Comparison of ENCODE assay signal across 8 cellular contexts in the genomic region with DNA sequence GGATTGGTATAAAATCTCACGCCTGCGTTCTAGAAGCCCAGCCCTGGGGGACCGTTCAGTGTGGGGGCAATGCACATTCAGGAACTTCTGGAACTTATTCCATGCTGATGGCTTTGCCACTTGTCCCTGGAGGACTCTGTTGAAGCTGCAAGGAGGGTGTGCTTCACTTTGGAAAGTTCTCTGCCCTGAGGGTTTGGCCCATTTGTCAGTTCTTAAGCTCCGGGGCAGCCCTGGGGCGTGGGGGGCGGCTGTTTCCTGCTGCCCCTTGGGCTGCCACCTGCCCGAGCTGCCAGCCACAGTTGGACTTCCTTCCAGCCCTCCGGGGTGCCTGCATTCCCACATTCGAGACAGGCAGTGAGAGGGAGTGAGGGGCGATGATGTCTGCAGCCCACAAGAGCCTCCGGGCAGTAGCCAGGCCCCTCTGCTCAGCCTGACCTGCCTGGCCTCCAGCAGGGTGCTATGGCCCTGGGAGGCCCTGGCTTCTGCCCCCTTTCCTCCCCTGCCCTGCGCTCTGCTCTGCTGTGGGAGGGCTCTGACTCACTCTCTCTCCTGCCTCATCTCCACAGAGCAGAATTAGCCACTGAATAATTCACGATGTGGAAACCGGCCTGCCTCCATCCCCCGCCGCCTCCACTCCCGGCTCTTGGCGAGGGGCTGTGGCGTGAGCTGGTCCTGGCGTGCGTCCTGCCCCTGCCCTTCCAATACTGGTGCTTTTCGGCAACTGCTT. TPM values are rescaled to one million over a fixed set of nuclear protein-coding genes. Genes with fewer than 3 reads are reported as not detected.
DNase-seq lines count a peak whose midpoint lies in the region; ATAC-seq and TF ChIP-seq lines count a peak whose summit lies in the region.

No MANE protein-coding gene starts in this region.

- 8 to 22% methylated on average over 22 of the region's 22 CpGs for WGBS in esophagus, 2 donors
- WGBS in thymus = 42% methylated on average over 22 of the region's 22 CpGs

- H3K4me3 ChIP-seq in esophagus (ENCODE audit: low read depth in 1 of 2, low read length in 2 of 2) = peak overlapping the region; percentile 58 to 67
- H3K4me3 ChIP-seq in thymus (ENCODE audit: low read length) = peak overlapping the region; percentile 86

- H3K27me3 ChIP-seq in esophagus (ENCODE audit: control insufficient read depth in 1 of 2, insufficient read depth in 2 of 2, low read length in 2 of 2) = no peaks in the 10 kb centered on the region
- no peaks in the 10 kb centered on the region for H3K27me3 ChIP-seq in thymus (ENCODE audit: control insufficient read depth, insufficient read depth)

- H3K9me3 ChIP-seq in esophagus (ENCODE audit: control insufficient read depth in 2 of 2, insufficient read depth in 1 of 2, low read depth in 1 of 2, low read length in 1 of 2) = no peaks in the 10 kb centered on the region
- H3K9me3 ChIP-seq in thymus (ENCODE audit: control insufficient read depth) = no peaks in the 10 kb centered on the region

- H3K27ac Mint-ChIP-seq in activated CD8-positive, alpha-beta T cell treated with anti-CD3 and anti-CD28 coated beads, Interleukin-2, amount 10 ng/mL, durations not matched to agents 7 days and 5 days = peak overlapping the region; percentile 89
- H3K27ac Mint-ChIP-seq in natural killer cell = peak overlapping the region; percentile 41 to 92

- DNase-seq in AG20443 (ENCODE audit: low spot score) (peak; percentile 88), HS-5 (ENCODE audit: low read depth) (peak; percentile 56), natural killer cell (no peak), LoVo (ENCODE audit: low spot score) (no peak), putamen (ENCODE audit: low spot score) (no peak)
- DNase-seq in activated CD8-positive, alpha-beta T cell treated with anti-CD3 and anti-CD28 coated beads, Interleukin-2, amount 10 ng/mL, durations not matched to agents 7 days and 5 days = peak; percentile 49

- H3K36me3 ChIP-seq in esophagus (ENCODE audit: control insufficient read depth in 2 of 2, insufficient read depth in 2 of 2, low read length in 1 of 2) = no peaks in the 10 kb centered on the region
- H3K36me3 ChIP-seq in thymus (ENCODE audit: control insufficient read depth, insufficient read depth) = peaks cover 4% of the 10 kb centered on the region

- POLR2A ChIA-PET in activated CD8-positive, alpha-beta T cell treated with anti-CD3 and anti-CD28 coated beads, Interleukin-2, amount 10 ng/mL, durations not matched to agents 7 days and 5 days (lab: Charles Lee) = interaction anchor here (0.7 to 3.4 kb wide), 2 partner anchors 11 to 75 kb away, joined by 3 to 14 read pairs; partner anchors contain the start of gene IQCE

- H3K27me3 Mint-ChIP-seq in activated CD8-positive, alpha-beta T cell treated with anti-CD3 and anti-CD28 coated beads, Interleukin-2, amount 10 ng/mL, durations not matched to agents 7 days and 5 days (ENCODE audit: low read depth) = no peaks in the 10 kb centered on the region
- H3K27me3 Mint-ChIP-seq in natural killer cell (ENCODE audit: low read depth in 2 of 2) = no peaks in the 10 kb centered on the region

- H3K9me3 Mint-ChIP-seq in activated CD8-positive, alpha-beta T cell treated with anti-CD3 and anti-CD28 coated beads, Interleukin-2, amount 10 ng/mL, durations not matched to agents 7 days and 5 days (ENCODE audit: insufficient read depth) = no peaks in the 10 kb centered on the region
- no peaks in the 10 kb centered on the region for H3K9me3 Mint-ChIP-seq in natural killer cell

- peak overlapping the region; percentile 86 for H3K4me3 Mint-ChIP-seq in activated CD8-positive, alpha-beta T cell treated with anti-CD3 and anti-CD28 coated beads, Interleukin-2, amount 10 ng/mL, durations not matched to agents 7 days and 5 days
- H3K4me3 Mint-ChIP-seq in natural killer cell = peak overlapping the region; percentile 93

- peaks cover 20% of the 10 kb centered on the region for H3K4me1 Mint-ChIP-seq in activated CD8-positive, alpha-beta T cell treated with anti-CD3 and anti-CD28 coated beads, Interleukin-2, amount 10 ng/mL, durations not matched to agents 7 days and 5 days (ENCODE audit: low read depth)
- peaks cover 10 to 34% of the 10 kb centered on the region in 2 donors for H3K4me1 Mint-ChIP-seq in natural killer cell

- no peak for TF ChIP-seq CTCF in natural killer cell (IDR thresholded peaks at IDR 0.05)

- H3K36me3 Mint-ChIP-seq in activated CD8-positive, alpha-beta T cell treated with anti-CD3 and anti-CD28 coated beads, Interleukin-2, amount 10 ng/mL, durations not matched to agents 7 days and 5 days (ENCODE audit: low read depth) = no peaks in the 10 kb centered on the region
- H3K36me3 Mint-ChIP-seq in natural killer cell = no peaks in the 10 kb centered on the region

- H3K4me1 ChIP-seq in esophagus (ENCODE audit: control insufficient read depth in 2 of 2, insufficient read depth in 2 of 2, low read length in 1 of 2) (peaks cover 8 to 35% of the 10 kb centered on the region in 2 donors), thymus (ENCODE audit: control insufficient read depth, insufficient read depth, low read length) (peaks cover 15% of the 10 kb centered on the region)

- H3K27ac ChIP-seq in esophagus (ENCODE audit: low read depth in 2 of 2, low read length in 1 of 2) = peak overlapping the region; percentile 50 to 62
- peak overlapping the region; percentile 54 for H3K27ac ChIP-seq in thymus (ENCODE audit: low read depth)

- CTCF ChIA-PET in activated CD8-positive, alpha-beta T cell treated with anti-CD3 and anti-CD28 coated beads, Interleukin-2, amount 10 ng/mL, durations not matched to agents 7 days and 5 days (lab: Charles Lee) = interaction anchor here (0.7 kb wide), 1 partner anchor 76 kb away, joined by 3 read pairs; no protein-coding TSS in a partner anchor

- no peak for ATAC-seq in activated CD8-positive, alpha-beta T cell treated with anti-CD3 and anti-CD28 coated beads, Interleukin-2, amount 10 ng/mL, durations not matched to agents 7 days and 5 days
- ATAC-seq in natural killer cell = peak in 1 of 3 donors; percentile 12

- intact Hi-C loops in natural killer cell (cut with micrococcal nuclease) = loop anchor here (5.0 kb wide), 1 partner anchor 111 kb away; no protein-coding TSS in a partner anchor

RNA-seq across cellular contexts. Expression of gene TTYH3, which starts 1.9 kb away (rescaled TPM):
- total RNA-seq in activated CD8-positive, alpha-beta T cell treated with anti-CD3 and anti-CD28 coated beads, Interleukin-2, amount 10 ng/mL, durations not matched to agents 7 days and 5 days = 10 to 100 TPM; 37.0 to 37.7 TPM
- polyA plus RNA-seq in esophagus (1 to 10 TPM; 3.5 to 3.8 TPM), thymus (20.4 TPM)
- total RNA-seq in natural killer cell = 10 to 100 TPM; 38.3 to 47.1 (median 42.4) TPM

RNA-seq across cellular contexts. Expression of gene AMZ1, which starts 54.3 kb away (rescaled TPM):
- total RNA-seq in activated CD8-positive, alpha-beta T cell treated with anti-CD3 and anti-CD28 coated beads, Interleukin-2, amount 10 ng/mL, durations not matched to agents 7 days and 5 days = not detected
- polyA plus RNA-seq in esophagus (under 1 TPM; 0.10 to 0.11 TPM), thymus (0.07 TPM)
- total RNA-seq in natural killer cell = 1 to 10 TPM in 1 of 3 donors, under 1 TPM in 2; 0.07 to 1.2 (median 0.27) TPM

Comparison
In these comparisons a context has a peak if more than half of its experiments do, and no peak if none do; other contexts are left out.
1. DNase-seq: peak in AG20443 (single experiment), HS-5 (single experiment) and activated CD8-positive, alpha-beta T cell treated with anti-CD3 and anti-CD28 coated beads, Interleukin-2, amount 10 ng/mL, durations not matched to agents 7 days and 5 days (single experiment); none in natural killer cell (single experiment), LoVo (single experiment) and putamen (single experiment).